In genomic region chr17:29732209-29732608, GRCh38 we compare ENCODE assay signal across 23 cellular contexts.
A peak's percentile ranks its signal among the peaks of the same experiment; 100 is the strongest.
DNase-seq lines count a peak whose midpoint lies in the region; ATAC-seq and TF ChIP-seq lines count a peak whose summit lies in the region.
"Had no signal": no experiment of that assay in that cellular context is flagged by ENCODE, and none has a peak within 500 bp of the region (broad histone marks: within the 10 kb centered on the region; RNA-seq: fewer than 3 reads in every experiment).

No MANE protein-coding gene starts in this region.

- no peak overlapping the region for H3K4me3 ChIP-seq in heart left ventricle
- H3K4me3 ChIP-seq in SJSA1 = no peak overlapping the region
- H3K4me3 ChIP-seq in subcutaneous abdominal adipose tissue (ENCODE audit: low read depth in 1 of 5, low read length in 5 of 5) = no peak overlapping the region
- H3K4me3 ChIP-seq: MG63 had no signal

- whole genome bisulfite sequencing in heart left ventricle, 4 donors = 24 to 38% (median 33%) methylated on average over 1 of the region's 1 CpG

- H3K36me3 ChIP-seq in heart left ventricle (peaks cover 0 to 6% (median 0%) of the 10 kb centered on the region in 9 donors), SJSA1 (no peaks in the 10 kb centered on the region; the same call in 1 of the 2 replicates), subcutaneous abdominal adipose tissue (ENCODE audit: control insufficient read depth in 5 of 5, insufficient read depth in 5 of 5, low read length in 5 of 5) (peaks cover 0 to 7% (median 0%) of the 10 kb centered on the region in 5 donors)
- H3K36me3 ChIP-seq: MG63 had no signal

- peaks cover 0 to 49% (median 29%) of the 10 kb centered on the region in 12 donors for H3K4me1 ChIP-seq in heart left ventricle
- H3K4me1 ChIP-seq in SJSA1 (replicated peaks) = peaks cover 40% of the 10 kb centered on the region
- peaks cover 0 to 22% (median 18%) of the 10 kb centered on the region in 5 donors for H3K4me1 ChIP-seq in subcutaneous abdominal adipose tissue (ENCODE audit: control insufficient read depth in 5 of 5, insufficient read depth in 5 of 5, low read length in 5 of 5)

- ATAC-seq in heart left ventricle = no peak
- ATAC-seq: left colon, T-helper 17 cell, WTC11 had no signal

- TF ChIP-seq CTCF in heart left ventricle (IDR thresholded peaks at IDR 0.05) = no peak
- no peak for TF ChIP-seq CTCF in mesothelial cell of epicardium (IDR thresholded peaks at IDR 0.05; ENCODE audit: unreplicated experiment)

- H3K4me3 Mint-ChIP-seq in mesothelial cell of epicardium = no peak overlapping the region
- H3K4me3 Mint-ChIP-seq: T-helper 17 cell, WTC11 had no signal

- peaks cover 14% of the 10 kb centered on the region for H3K9me3 Mint-ChIP-seq in mesothelial cell of epicardium

- TF ChIP-seq POLR2A in heart left ventricle (IDR thresholded peaks at IDR 0.05) = no peak

- intact Hi-C loops in heart left ventricle (cut with DNase I) (no loop called here), cardiac septum (cut with DNase I) (loop anchor here (5.0 kb wide), 1 partner anchor 35 kb away; no protein-coding TSS in a partner anchor)

- H3K9ac ChIP-seq in subcutaneous abdominal adipose tissue (ENCODE audit: low read length in 5 of 5) = no peak overlapping the region

- no peak for DNase-seq in heart left ventricle
- DNase-seq in cardiac septum (ENCODE audit: low spot score) = no peak
- no peak for DNase-seq in SJSA1 (ENCODE audit: low read depth in 1 of 2, low spot score in 2 of 2)
- no peak for DNase-seq in mesothelial cell of epicardium (ENCODE audit: low spot score in 2 of 2, unreplicated experiment in 2 of 2)
- no peak for DNase-seq in activated effector memory CD4-positive, alpha-beta T cell treated with anti-CD3 and anti-CD28 coated beads, Interleukin-2, amount 50 U/mL, for 16 hours
- no peak for DNase-seq in hippocampal formation (lab: John Stamatoyannopoulos, UW)
- DNase-seq in stimulated activated naive CD4-positive, alpha-beta T cell (lab: John Stamatoyannopoulos, UW) = no peak
- DNase-seq: activated CD4-positive, alpha-beta T cell treated with anti-CD3 and anti-CD28 coated beads, Interleukin-2, amount 50 U/mL, for 48 hours; activated effector memory CD4-positive, alpha-beta T cell treated with Interleukin-2 at 50 U/mL for 16 hours; anterior cingulate cortex; C1 segment of cervical spinal cord; cerebellar nuclear complex; left colon; NCI-H1436; NCI-H526 treated with DMSO at 0.1 percent for 48 hours; SHP77 treated with DMSO at 0.1 percent for 48 hours; stimulated activated CD4-positive, alpha-beta T cell treated with anti-CD3 and anti-CD28 coated beads, Interleukin-12 subunit alpha, Interleukin-12 subunit beta, amount 100 ng/mL, for 4 hours; stimulated activated CD8-positive, alpha-beta memory T cell treated with anti-CD3 and anti-CD28 coated beads, Interleukin-4, amount 100 ng/mL, for 48 hours; T-helper 17 cell had no signal

- H3K9me3 ChIP-seq in heart left ventricle = peaks cover 0 to 11% (median 5%) of the 10 kb centered on the region in 12 donors
- peaks cover 5% of the 10 kb centered on the region; the same call in 1 of the 2 replicates for H3K9me3 ChIP-seq in SJSA1 (replicated peaks)
- H3K9me3 ChIP-seq in subcutaneous abdominal adipose tissue (ENCODE audit: control insufficient read depth in 5 of 5, low read length in 5 of 5) = no peaks in the 10 kb centered on the region

- H3K27me3 ChIP-seq in heart left ventricle (no peaks in the 10 kb centered on the region), SJSA1 (replicated peaks) (no peaks in the 10 kb centered on the region), subcutaneous abdominal adipose tissue (ENCODE audit: control insufficient read depth in 5 of 5, insufficient read depth in 4 of 5, low read length in 5 of 5) (no peaks in the 10 kb centered on the region)
- H3K27me3 ChIP-seq: MG63 had no signal

- H3K27ac Mint-ChIP-seq in mesothelial cell of epicardium = peak overlapping the region; percentile 67

- H3K27ac ChIP-seq in heart left ventricle (peak overlapping the region in 11 of 12 donors; percentile 23 to 84 (median 73)), SJSA1 (0 out of 2 replicates have a peak overlapping the region, but pooled peaks have one; percentile 14), subcutaneous abdominal adipose tissue (ENCODE audit: low read depth, low read length) (peak overlapping the region; percentile 41)
- H3K27ac ChIP-seq: HL-60 had no signal

- H3K27me3 Mint-ChIP-seq in mesothelial cell of epicardium (ENCODE audit: low read depth) = no peaks in the 10 kb centered on the region
- H3K27me3 Mint-ChIP-seq: T-helper 17 cell had no signal

- peaks cover 32% of the 10 kb centered on the region for H3K4me1 Mint-ChIP-seq in mesothelial cell of epicardium

- H3K36me3 Mint-ChIP-seq in mesothelial cell of epicardium = peaks cover 11% of the 10 kb centered on the region

Comparison
In these comparisons a context has a peak if more than half of its experiments do, and no peak if none do; other contexts are left out.
1. H3K27ac ChIP-seq: peak in every context shown above with its lines; median percentile 73 in heart left ventricle; 41 in subcutaneous abdominal adipose tissue; 14 in SJSA1.